Comparison of ENCODE assay signal across 8 cellular contexts in genomic region chr1:52403566-52404115, GRCh38. TPM values are rescaled to one million over a fixed set of nuclear protein-coding genes. Genes with fewer than 3 reads are reported as not detected.
A peak's percentile ranks its signal among the peaks of the same experiment; 100 is the strongest.
DNase-seq lines count a peak whose midpoint lies in the region; ATAC-seq, FAIRE-seq and TF ChIP-seq lines count a peak whose summit lies in the region.

No MANE protein-coding gene starts in this region.

- peaks cover 11% of the 10 kb centered on the region; the same call in 1 of the 2 replicates for H4K20me1 ChIP-seq in K562 (replicated peaks; ENCODE audit: control insufficient read depth, insufficient read depth, low read length)
- no peaks in the 10 kb centered on the region for H4K20me1 ChIP-seq in keratinocyte (ENCODE audit: control insufficient read depth, extremely low read depth, insufficient read depth, low read length)

- H3K27ac ChIP-seq in K562 (ENCODE audit: extremely low read depth, low read depth, low read length) (peak overlapping the region; percentile 98), keratinocyte (ENCODE audit: control insufficient read depth, insufficient read depth, low read length) (peak overlapping the region; percentile 87)

- TF ChIP-seq POLR2A in K562 (conservative IDR thresholded peaks at IDR 0.05) = no peak

- peak overlapping the region; percentile 98 for H3K4me2 ChIP-seq in K562 (ENCODE audit: insufficient read depth, low read length)
- H3K4me2 ChIP-seq in keratinocyte (ENCODE audit: control insufficient read depth, extremely low read depth, insufficient read depth, low read depth, low read length) = peak overlapping the region; percentile 79

- H3K79me2 ChIP-seq in K562 (ENCODE audit: control insufficient read depth, insufficient read depth, low read length) = peaks cover 90% of the 10 kb centered on the region
- H3K79me2 ChIP-seq in keratinocyte (ENCODE audit: control insufficient read depth, insufficient read depth, low read length) = peaks cover 35% of the 10 kb centered on the region

- dilution Hi-C loops in keratinocyte (cut with MboI; ENCODE audit: extremely low pct_ligation_motif_present, low sequenced_read_pairs) = no loop called here

- TF ChIP-seq CTCF in K562 (IDR thresholded peaks at IDR 0.05 in 2 of 3, conservative IDR thresholded peaks at IDR 0.05 in 1 of 3; ENCODE audit: insufficient read depth in 2 of 3, low read depth in 1 of 3, low read length in 3 of 3) (no peak), keratinocyte (optimal IDR thresholded peaks at IDR 0.05 in 1 of 3, IDR thresholded peaks at IDR 0.05 in 1 of 3, conservative IDR thresholded peaks at IDR 0.05 in 1 of 3; ENCODE audit: extremely low read depth in 1 of 3, insufficient read depth in 2 of 3, low read length in 3 of 3) (no peak)

- H3K9ac ChIP-seq in K562 (ENCODE audit: insufficient read depth in 1 of 2, low read depth in 2 of 2, low read length in 2 of 2) (peak overlapping the region; percentile 98 to 99), keratinocyte (ENCODE audit: control insufficient read depth, extremely low read depth, insufficient read depth, low read length) (peak overlapping the region; percentile 82)

- H2AFZ ChIP-seq in K562 (ENCODE audit: low read depth, low read length) (peak overlapping the region; percentile 97), keratinocyte (ENCODE audit: control insufficient read depth, low read length) (peak overlapping the region; percentile 95)

- FAIRE-seq in K562 (lab: Jason Lieb, UNC) (peak; percentile 85), keratinocyte (lab: Jason Lieb, UNC) (no peak)

- peaks cover 73% of the 10 kb centered on the region for H3K36me3 ChIP-seq in K562 (ENCODE audit: control insufficient read depth, insufficient read depth, low read length)
- peaks cover 2 to 23% of the 10 kb centered on the region in 2 experiments for H3K36me3 ChIP-seq in keratinocyte (ENCODE audit: control insufficient read depth in 2 of 2, extremely low read depth in 1 of 2, insufficient read depth in 2 of 2, low read length in 2 of 2)

- peak; percentile 33 for ATAC-seq in GM21786 (IDR thresholded peaks at IDR 0.05; ENCODE audit: unreplicated experiment)
- ATAC-seq in SK-N-SH treated with all-trans-retinoic acid at 6 μM for 48 hours = peak; percentile 68
- ATAC-seq in K562 = peak; percentile 81

- BruUV-seq in K562 (replicated peaks; lab: Mats Ljungman, UMichigan) = TSS peak; percentile 56

- H3K9me3 ChIP-seq in K562 (replicated peaks; ENCODE audit: control insufficient read depth, insufficient read depth, low read depth, low read length) = no peaks in the 10 kb centered on the region
- H3K9me3 ChIP-seq in keratinocyte (ENCODE audit: control insufficient read depth, low read depth, low read length) = no peaks in the 10 kb centered on the region

- H3K27me3 ChIP-seq in K562 (ENCODE audit: control insufficient read depth in 2 of 2, insufficient read depth in 2 of 2, low read length in 2 of 2) (no peaks in the 10 kb centered on the region), keratinocyte (ENCODE audit: control insufficient read depth, extremely low read depth, insufficient read depth, low read length) (no peaks in the 10 kb centered on the region)

- in situ Hi-C loops in K562 (cut with MboI) = loop anchor here (10.0 kb wide), 1 partner anchor 281 kb away; no protein-coding TSS in a partner anchor

- TF ChIP-seq RAD21 in K562 (CRISPR knock-in tag; conservative IDR thresholded peaks at IDR 0.05 in 1 of 2, IDR thresholded peaks at IDR 0.05 in 1 of 2) = no peak

- under 1% methylated on average over 16 of the region's 16 CpGs for WGBS in K562 (ENCODE audit: insufficient coverage, low coverage, missing lambda C conversion rate)

- H3K9me1 ChIP-seq in K562 (ENCODE audit: control insufficient read depth, insufficient read depth, low read length) = peaks cover 3% of the 10 kb centered on the region
- H3K9me1 ChIP-seq in keratinocyte (ENCODE audit: control insufficient read depth, extremely low read depth, insufficient read depth, low read length) = no peaks in the 10 kb centered on the region

- POLR2A ChIA-PET in K562 (lab: Yijun Ruan, JAX) = interaction anchor here (0.6 to 6.6 kb wide), 28 partner anchors 9 to 1882 kb away, joined by 3 to 58 read pairs (median 4); partner anchors contain the start of genes CC2D1B, COA7 and ZYG11B

- DNase-seq in GM04503 (ENCODE audit: low read depth) (peak; percentile 34), KG1 (lab: John Stamatoyannopoulos, UW) (peak; percentile 81), K562 (ENCODE audit: extremely low read depth in 1 of 4, low spot score in 3 of 4) (peak; percentile 72 to 91 (median 82)), keratinocyte (ENCODE audit: low read depth, low spot score) (peak; percentile 38), NCI-H128 (lab: John Stamatoyannopoulos, UW; ENCODE audit: unreplicated experiment) (no peak)
- peak; percentile 35 for DNase-seq in stimulated activated CD4-positive, alpha-beta T cell treated with anti-CD3 and anti-CD28 coated beads, Interleukin-4, amount 100 ng/mL, for 1 hour

- CTCF ChIA-PET in K562 (lab: Yijun Ruan, JAX; ENCODE audit: low intra/inter-chr PET ratio) = no interaction called here

- intact Hi-C loops in K562 (cut with micrococcal nuclease) = loop anchor here (2.0 to 5.0 kb wide), 4 partner anchors 149 to 279 kb away; partner anchors contain the start of gene TUT4

- H3K4me3 ChIP-seq in K562 = peak overlapping the region; percentile 80
- peak overlapping the region; percentile 61 to 80 (median 76) for H3K4me3 ChIP-seq in keratinocyte (ENCODE audit: control insufficient read depth in 2 of 3, extremely low read depth in 1 of 3, insufficient read depth in 2 of 3, low read depth in 1 of 3, low read length in 3 of 3)

- H3K4me1 ChIP-seq in K562 (replicated peaks in 1 of 2; ENCODE audit: control insufficient read depth in 2 of 2, insufficient read depth in 2 of 2, low read length in 2 of 2) = peaks cover 12 to 27% of the 10 kb centered on the region in 2 experiments; a peak in 4 of 5 replicates
- peaks cover 11% of the 10 kb centered on the region for H3K4me1 ChIP-seq in keratinocyte (ENCODE audit: control insufficient read depth, extremely low read depth, insufficient read depth, low read length)

- TF ChIP-seq EP300 in K562 (IDR thresholded peaks at IDR 0.05; ENCODE audit: low read length) = 0 out of 2 replicates have a peak, but pooled peaks have one; percentile 35

RNA-seq across cellular contexts. Expression of gene ORC1, which starts 0.6 kb away (rescaled TPM):
- total RNA-seq in K562 (2011; cell fraction: chromatin; rRNA removed; ENCODE audit: low replicate concordance) = 88.1 and 106 TPM in 2 replicates
- 51.9 and 58.0 TPM in 2 replicates for total RNA-seq in K562 (2011; cell fraction: nucleolus; rRNA removed)
- 48.1 and 55.9 TPM in 2 replicates for total RNA-seq in K562 (2011; cell fraction: nucleoplasm; rRNA removed)
- total RNA-seq in K562 (2014; rRNA removed) = 70.5 and 74.5 TPM in 2 replicates
- total RNA-seq in K562 (2014; rRNA removed; fragmentation: Illumina TruSeq; extraction: Trizol) = 66.7 and 69.9 TPM in 2 replicates
- total RNA-seq in K562 (2015; rRNA removed; fragmentation: Illumina TruSeq; extraction: Trizol) = 66.6 and 69.7 TPM in 2 replicates
- 65.8 and 72.0 TPM in 2 replicates for total RNA-seq in K562 (2021)
- 80.7 and 91.8 TPM in 2 replicates for polyA plus RNA-seq in K562 (2011; rRNA removed)
- 59.6 and 80.5 TPM in 2 replicates for polyA plus RNA-seq in K562 (2011; cell fraction: cytosol; rRNA removed)
- polyA plus RNA-seq in K562 (2011; cell fraction: nucleus; rRNA removed) = 53.3 and 69.5 TPM in 2 replicates
- 42.5 and 53.0 TPM in 2 replicates for polyA plus RNA-seq in K562 (2012)
- polyA plus RNA-seq in K562 (2014; fragmentation: Illumina TruSeq; extraction: Trizol) = 82.6 and 91.6 TPM in 2 replicates
- 10 to 100 TPM; 26.4 to 46.9 TPM for polyA plus RNA-seq in K562 (2014; fragmentation: Nextera tagmentation; extraction: Ambion mirVana)
- polyA plus RNA-seq in K562 (2014; rRNA removed) = 61.7 and 63.5 TPM in 2 replicates
- polyA minus RNA-seq in K562 (2011; rRNA and poly(A)+ RNA removed) = 103 and 109 TPM in 2 replicates
- 47.2 and 49.7 TPM in 2 replicates for polyA minus RNA-seq in K562 (2011; cell fraction: cytosol; rRNA and poly(A)+ RNA removed)
- polyA minus RNA-seq in K562 (2011; cell fraction: nucleus; rRNA and poly(A)+ RNA removed) = 26.9 and 57.0 TPM in 2 replicates
- polyA plus RNA-seq in keratinocyte = 1.1 to 6.5 TPM (median 5.8 TPM) in 3 replicates
- not detected for polyA plus RNA-seq in keratinocyte (2011; ENCODE audit: low read depth)
- 1.2 and 1.8 TPM in 2 replicates for polyA plus RNA-seq in keratinocyte (2011; cell fraction: cytosol; rRNA removed)
- 1.5 and 1.8 TPM in 2 replicates for polyA plus RNA-seq in keratinocyte (2011; cell fraction: nucleus; rRNA removed)
- polyA plus RNA-seq in keratinocyte (2012; ENCODE audit: low replicate concordance) = 0.20 and 4.2 TPM in 2 replicates
- 1.4 to 6.3 TPM (median 5.5 TPM) in 3 replicates for polyA minus RNA-seq in keratinocyte
- polyA minus RNA-seq in keratinocyte (2011; cell fraction: cytosol; rRNA and poly(A)+ RNA removed) = 1.2 TPM
- 0.63 and 1.5 TPM in 2 replicates for polyA minus RNA-seq in keratinocyte (2011; cell fraction: nucleus; rRNA and poly(A)+ RNA removed)

RNA-seq across cellular contexts. Expression of gene PRPF38A, which starts 0.8 kb away (rescaled TPM):
- 109 and 156 TPM in 2 replicates for total RNA-seq in K562 (2011; cell fraction: chromatin; rRNA removed; ENCODE audit: low replicate concordance)
- total RNA-seq in K562 (2011; cell fraction: nucleolus; rRNA removed) = 69.1 and 85.2 TPM in 2 replicates
- 122 and 176 TPM in 2 replicates for total RNA-seq in K562 (2011; cell fraction: nucleoplasm; rRNA removed)
- 53.6 and 64.4 TPM in 2 replicates for total RNA-seq in K562 (2014; rRNA removed)
- total RNA-seq in K562 (2014; rRNA removed; fragmentation: Illumina TruSeq; extraction: Trizol) = 67.5 and 71.8 TPM in 2 replicates
- total RNA-seq in K562 (2015; rRNA removed; fragmentation: Illumina TruSeq; extraction: Trizol) = 51.0 and 58.7 TPM in 2 replicates
- total RNA-seq in K562 (2021) = 115 and 122 TPM in 2 replicates
- polyA plus RNA-seq in K562 (2011; rRNA removed) = 89.2 and 108 TPM in 2 replicates
- 37.6 and 47.6 TPM in 2 replicates for polyA plus RNA-seq in K562 (2011; cell fraction: cytosol; rRNA removed)
- 109 and 157 TPM in 2 replicates for polyA plus RNA-seq in K562 (2011; cell fraction: nucleus; rRNA removed)
- polyA plus RNA-seq in K562 (2012) = 86.3 and 96.6 TPM in 2 replicates
- polyA plus RNA-seq in K562 (2014; fragmentation: Illumina TruSeq; extraction: Trizol) = 120 and 133 TPM in 2 replicates
- 100 to 1,000 TPM; 126 to 198 TPM for polyA plus RNA-seq in K562 (2014; fragmentation: Nextera tagmentation; extraction: Ambion mirVana)
- polyA plus RNA-seq in K562 (2014; rRNA removed) = 54.8 and 58.6 TPM in 2 replicates
- 138 and 184 TPM in 2 replicates for polyA minus RNA-seq in K562 (2011; rRNA and poly(A)+ RNA removed)
- polyA minus RNA-seq in K562 (2011; cell fraction: cytosol; rRNA and poly(A)+ RNA removed) = 40.4 and 45.1 TPM in 2 replicates
- 43.6 and 99.0 TPM in 2 replicates for polyA minus RNA-seq in K562 (2011; cell fraction: nucleus; rRNA and poly(A)+ RNA removed)
- polyA plus RNA-seq in keratinocyte = 13.5 to 29.5 TPM (median 21.6 TPM) in 3 replicates
- 10.2 TPM for polyA plus RNA-seq in keratinocyte (2011; ENCODE audit: low read depth)
- polyA plus RNA-seq in keratinocyte (2011; cell fraction: cytosol; rRNA removed) = 12.1 and 18.1 TPM in 2 replicates
- 26.0 and 28.3 TPM in 2 replicates for polyA plus RNA-seq in keratinocyte (2011; cell fraction: nucleus; rRNA removed)
- polyA plus RNA-seq in keratinocyte (2012; ENCODE audit: low replicate concordance) = 18.7 and 22.6 TPM in 2 replicates
- 8.6 to 17.9 TPM (median 14.7 TPM) in 3 replicates for polyA minus RNA-seq in keratinocyte
- polyA minus RNA-seq in keratinocyte (2011; cell fraction: cytosol; rRNA and poly(A)+ RNA removed) = 3.5 TPM
- polyA minus RNA-seq in keratinocyte (2011; cell fraction: nucleus; rRNA and poly(A)+ RNA removed) = 6.2 and 16.1 TPM in 2 replicates

RNA-seq across cellular contexts. Expression of gene CC2D1B, which starts 37.6 kb away (rescaled TPM):
- 70.2 and 156 TPM in 2 replicates for total RNA-seq in K562 (2011; cell fraction: chromatin; rRNA removed; ENCODE audit: low replicate concordance)
- total RNA-seq in K562 (2011; cell fraction: nucleolus; rRNA removed) = 81.2 and 87.4 TPM in 2 replicates
- 68.6 and 74.7 TPM in 2 replicates for total RNA-seq in K562 (2011; cell fraction: nucleoplasm; rRNA removed)
- total RNA-seq in K562 (2014; rRNA removed) (25.5 and 29.7 TPM in 2 replicates), K562 (2014; rRNA removed; fragmentation: Illumina TruSeq; extraction: Trizol) (19.4 and 20.2 TPM in 2 replicates), K562 (2015; rRNA removed; fragmentation: Illumina TruSeq; extraction: Trizol) (25.3 and 28.6 TPM in 2 replicates), K562 (2021) (27.7 and 33.6 TPM in 2 replicates)
- polyA plus RNA-seq in K562 (2011; rRNA removed) (12.6 and 18.9 TPM in 2 replicates), K562 (2014; fragmentation: Illumina TruSeq; extraction: Trizol) (21.1 and 25.8 TPM in 2 replicates), K562 (2014; fragmentation: Nextera tagmentation; extraction: Ambion mirVana) (1 to 10 TPM; 1.2 to 1.5 TPM), K562 (2014; rRNA removed) (22.7 and 25.6 TPM in 2 replicates), keratinocyte (12.5 to 14.4 TPM (median 13.6 TPM) in 3 replicates)
- 9.4 and 12.9 TPM in 2 replicates for polyA plus RNA-seq in K562 (2011; cell fraction: cytosol; rRNA removed)
- polyA plus RNA-seq in K562 (2011; cell fraction: nucleus; rRNA removed) = 103 and 117 TPM in 2 replicates
- 23.4 and 39.3 TPM in 2 replicates for polyA plus RNA-seq in K562 (2012)
- polyA minus RNA-seq in K562 (2011; rRNA and poly(A)+ RNA removed) = 11.8 and 12.0 TPM in 2 replicates
- polyA minus RNA-seq in K562 (2011; cell fraction: cytosol; rRNA and poly(A)+ RNA removed) = 18.3 and 21.1 TPM in 2 replicates
- polyA minus RNA-seq in K562 (2011; cell fraction: nucleus; rRNA and poly(A)+ RNA removed) = 39.9 and 50.9 TPM in 2 replicates
- polyA plus RNA-seq in keratinocyte (2011; ENCODE audit: low read depth) = 6.5 TPM
- polyA plus RNA-seq in keratinocyte (2011; cell fraction: cytosol; rRNA removed) = 10.8 and 11.2 TPM in 2 replicates
- 24.2 and 30.2 TPM in 2 replicates for polyA plus RNA-seq in keratinocyte (2011; cell fraction: nucleus; rRNA removed)
- 9.5 and 19.0 TPM in 2 replicates for polyA plus RNA-seq in keratinocyte (2012; ENCODE audit: low replicate concordance)
- 13.1 to 32.5 TPM (median 13.9 TPM) in 3 replicates for polyA minus RNA-seq in keratinocyte
- 23.6 TPM for polyA minus RNA-seq in keratinocyte (2011; cell fraction: cytosol; rRNA and poly(A)+ RNA removed)
- 10.7 and 12.7 TPM in 2 replicates for polyA minus RNA-seq in keratinocyte (2011; cell fraction: nucleus; rRNA and poly(A)+ RNA removed)
